Comparison of ENCODE assay signal across 22 cellular contexts in genomic region chr2:75390184-75390583, GRCh38.
"Had no signal": no experiment of that assay in that cellular context is flagged by ENCODE, and none has a peak within 500 bp of the region (broad histone marks: within the 10 kb centered on the region; RNA-seq: fewer than 3 reads in every experiment).

No MANE protein-coding gene starts in this region.

- H3K9me3 Mint-ChIP-seq: activated T-helper 1 cell treated with anti-CD3 and anti-CD28 coated beads, Interleukin-12 subunit alpha, Interleukin-12 subunit beta, Interleukin-2, Interleukin-4 antibody, amounts not matched to agents 30 ng/mL and 10 ng/mL and 1 ng/mL, durations not matched to agents 14 hours and 24 hours and 36 hours had no signal

- H3K27me3 ChIP-seq: gastrocnemius medialis, ovary, suprapubic skin, transverse colon, uterus had no signal

- ATAC-seq: esophagus mucosa; gastrocnemius medialis; heart left ventricle; left ventricle myocardium superior; naive thymus-derived CD8-positive, alpha-beta T cell; psoas muscle; right cardiac atrium; stimulated activated naive CD8-positive, alpha-beta T cell treated with anti-CD3 and anti-CD28 coated beads, Interleukin-15, amount 100 ng/mL, for 72 hours had no signal

- H3K27me3 Mint-ChIP-seq: activated naive CD8-positive, alpha-beta T cell; naive thymus-derived CD8-positive, alpha-beta T cell; stimulated activated naive CD8-positive, alpha-beta T cell treated with anti-CD3 and anti-CD28 coated beads, Interleukin-15, amount 100 ng/mL, for 72 hours had no signal

- H3K9me3 ChIP-seq: gastrocnemius medialis, heart left ventricle, ovary, psoas muscle, suprapubic skin, transverse colon, uterus had no signal

- H3K27ac Mint-ChIP-seq: activated naive CD8-positive, alpha-beta T cell; activated T-helper 1 cell treated with anti-CD3 and anti-CD28 coated beads, Interleukin-12 subunit alpha, Interleukin-12 subunit beta, Interleukin-2, Interleukin-4 antibody, amounts not matched to agents 30 ng/mL and 10 ng/mL and 1 ng/mL, durations not matched to agents 14 hours and 24 hours and 36 hours; stimulated activated naive CD8-positive, alpha-beta T cell treated with anti-CD3 and anti-CD28 coated beads, Interleukin-15, amount 100 ng/mL, for 72 hours had no signal

- H3K36me3 ChIP-seq: gastrocnemius medialis, heart left ventricle, ovary, suprapubic skin, transverse colon, uterus, WERI-Rb-1 had no signal

- H3K27ac ChIP-seq: gastrocnemius medialis, heart left ventricle, ovary, psoas muscle, suprapubic skin, transverse colon, uterus, WERI-Rb-1 had no signal

- H3K4me3 Mint-ChIP-seq: activated naive CD8-positive, alpha-beta T cell; activated T-helper 1 cell treated with anti-CD3 and anti-CD28 coated beads, Interleukin-12 subunit alpha, Interleukin-12 subunit beta, Interleukin-2, Interleukin-4 antibody, amounts not matched to agents 30 ng/mL and 10 ng/mL and 1 ng/mL, durations not matched to agents 14 hours and 24 hours and 36 hours; naive thymus-derived CD8-positive, alpha-beta T cell; stimulated activated naive CD8-positive, alpha-beta T cell treated with anti-CD3 and anti-CD28 coated beads, Interleukin-15, amount 100 ng/mL, for 72 hours had no signal

- DNase-seq: activated CD4-positive, alpha-beta T cell treated with anti-CD3 and anti-CD28 coated beads for 1 hour; activated CD8-positive, alpha-beta memory T cell treated with anti-CD3 and anti-CD28 coated beads for 24 hours; effector CD4-positive, alpha-beta T cell; gastrocnemius medialis; heart left ventricle; left ventricle myocardium superior; mesenchymal stem cell; naive thymus-derived CD8-positive, alpha-beta T cell; ovary; psoas muscle; right cardiac atrium; small intestine; stimulated activated CD4-positive, alpha-beta T cell treated with anti-CD3 and anti-CD28 coated beads, Interleukin-15, amount 100 ng/mL, for 24 hours; stimulated activated CD4-positive, alpha-beta T cell treated with anti-CD3 and anti-CD28 coated beads, Interleukin-2, amount 100 ng/mL, for 48 hours; stimulated activated naive CD8-positive, alpha-beta T cell treated with anti-CD3 and anti-CD28 coated beads, Interleukin-15, amount 100 ng/mL, for 72 hours; transverse colon; uterus; WERI-Rb-1 had no signal

- H3K4me1 ChIP-seq: gastrocnemius medialis, heart left ventricle, psoas muscle, suprapubic skin, transverse colon, uterus had no signal

- H3K4me1 Mint-ChIP-seq: stimulated activated naive CD8-positive, alpha-beta T cell treated with anti-CD3 and anti-CD28 coated beads, Interleukin-15, amount 100 ng/mL, for 72 hours had no signal

- H3K4me3 ChIP-seq: gastrocnemius medialis, heart left ventricle, ovary, psoas muscle, suprapubic skin, transverse colon, uterus had no signal
